ENCODE assay signal across 13 cellular contexts in the genomic region with DNA sequence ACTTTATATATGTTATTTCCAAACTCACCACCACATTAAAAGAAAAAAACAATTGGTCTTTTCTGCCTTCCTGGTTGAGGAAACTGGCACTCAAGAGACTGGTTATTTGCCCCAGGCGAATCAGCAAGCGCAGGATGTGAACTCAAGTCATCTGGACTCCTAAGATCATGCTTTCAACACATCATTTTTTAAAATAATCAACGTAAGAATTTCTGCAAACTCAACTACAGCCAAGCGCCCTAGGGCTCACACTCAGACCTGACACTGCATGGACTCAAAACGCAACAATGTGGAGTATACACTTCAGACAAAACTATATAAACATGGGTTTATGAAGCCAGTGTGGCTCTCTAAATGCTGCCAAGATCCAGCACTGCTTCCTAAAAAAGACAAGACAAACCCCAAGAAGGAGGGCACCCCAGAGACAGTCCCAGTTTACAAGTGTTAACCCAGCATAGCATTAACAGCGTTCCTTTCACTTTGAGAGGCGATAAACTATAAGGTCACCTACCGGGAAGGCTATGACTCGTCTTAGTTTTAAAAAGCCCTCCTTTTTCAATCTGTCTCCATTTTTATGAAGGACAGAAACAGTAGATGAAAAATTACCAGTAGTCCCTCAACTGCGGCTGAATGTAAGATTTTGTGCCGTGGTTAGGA. TPM values are rescaled to one million over a fixed set of nuclear protein-coding genes. Genes with fewer than 3 reads are reported as not detected.
DNase-seq lines count a peak whose midpoint lies in the region; ATAC-seq and TF ChIP-seq lines count a peak whose summit lies in the region.
"Had no signal": no experiment of that assay in that cellular context is flagged by ENCODE, and none has a peak within 500 bp of the region (broad histone marks: within the 10 kb centered on the region; RNA-seq: fewer than 3 reads in every experiment).

No MANE protein-coding gene starts in this region.

- peak overlapping the region in 1 of 5 donors; percentile 40 for H3K4me3 ChIP-seq in subcutaneous abdominal adipose tissue (ENCODE audit: low read depth in 1 of 5, low read length in 5 of 5)
- no peak overlapping the region for H3K4me3 ChIP-seq in vagina

- H3K4me1 Mint-ChIP-seq in MCF 10A (ENCODE audit: insufficient read depth, unreplicated experiment) = peaks cover 27% of the 10 kb centered on the region
- H3K4me1 Mint-ChIP-seq: stimulated activated naive B cell treated with anti-CD40 and anti-IgM and Interleukin-4, amounts not matched to agents 10 μg/mL and 1 μg/mL and 100 μg/mL, for 72 hours had no signal

- peaks cover 5% of the 10 kb centered on the region for H3K36me3 Mint-ChIP-seq in MCF 10A (ENCODE audit: insufficient read depth, unreplicated experiment)
- H3K36me3 Mint-ChIP-seq: immature natural killer cell; stimulated activated naive B cell treated with anti-CD40 and anti-IgM and Interleukin-4, amounts not matched to agents 10 μg/mL and 1 μg/mL and 100 μg/mL, for 72 hours had no signal

- H3K36me3 ChIP-seq in subcutaneous abdominal adipose tissue (ENCODE audit: control insufficient read depth in 5 of 5, insufficient read depth in 5 of 5, low read length in 5 of 5) (no peaks in the 10 kb centered on the region), vagina (no peaks in the 10 kb centered on the region)

- H3K27ac ChIP-seq in subcutaneous abdominal adipose tissue (ENCODE audit: low read depth, low read length) (peak overlapping the region; percentile 4), vagina (no peak overlapping the region)
- H3K27ac ChIP-seq: HL-60 had no signal

- H3K27me3 Mint-ChIP-seq in MCF 10A (ENCODE audit: insufficient read depth, unreplicated experiment) = no peaks in the 10 kb centered on the region
- H3K27me3 Mint-ChIP-seq: stimulated activated naive B cell treated with anti-CD40 and anti-IgM and Interleukin-4, amounts not matched to agents 10 μg/mL and 1 μg/mL and 100 μg/mL, for 72 hours had no signal

- POLR2A ChIA-PET in MCF 10A (lab: Yijun Ruan, JAX) = interaction anchor here (0.9 to 2.3 kb wide), 3 partner anchors 18 to 36 kb away, joined by 3 to 14 read pairs (median 7); no protein-coding TSS in a partner anchor

- intact Hi-C loops in MCF 10A (cut with micrococcal nuclease) = loop anchor here (2.0 to 5.0 kb wide), 2 partner anchors 37 to 46 kb away; no protein-coding TSS in a partner anchor
- intact Hi-C loops in left ventricle myocardium superior (cut with micrococcal nuclease) = no loop called here
- intact Hi-C loops in vagina (cut with DNase I) = no loop called here

- CTCF ChIA-PET in MCF 10A (lab: Yijun Ruan, JAX) = no interaction called here

- no peak for TF ChIP-seq CTCF in MCF 10A (IDR thresholded peaks at IDR 0.05; ENCODE audit: unreplicated experiment)
- TF ChIP-seq CTCF in vagina (IDR thresholded peaks at IDR 0.05) = no peak

- H3K9me3 Mint-ChIP-seq in MCF 10A (ENCODE audit: unreplicated experiment) = no peaks in the 10 kb centered on the region
- H3K9me3 Mint-ChIP-seq: stimulated activated naive B cell treated with anti-CD40 and anti-IgM and Interleukin-4, amounts not matched to agents 10 μg/mL and 1 μg/mL and 100 μg/mL, for 72 hours; T-helper 2 cell treated with Interferon-gamma antibody and Interleukin-4, amounts not matched to agents 5 μg/mL and 100 μg/mL, for 36 hours had no signal

- H3K27me3 ChIP-seq in subcutaneous abdominal adipose tissue (ENCODE audit: control insufficient read depth in 5 of 5, insufficient read depth in 4 of 5, low read length in 5 of 5) (no peaks in the 10 kb centered on the region), vagina (no peaks in the 10 kb centered on the region)

- peaks cover 0 to 30% (median 0%) of the 10 kb centered on the region in 5 donors for H3K4me1 ChIP-seq in subcutaneous abdominal adipose tissue (ENCODE audit: control insufficient read depth in 5 of 5, insufficient read depth in 5 of 5, low read length in 5 of 5)
- H3K4me1 ChIP-seq in vagina = no peaks in the 10 kb centered on the region

- H3K9me3 ChIP-seq in subcutaneous abdominal adipose tissue (ENCODE audit: control insufficient read depth in 5 of 5, low read length in 5 of 5) (no peaks in the 10 kb centered on the region), vagina (no peaks in the 10 kb centered on the region)

- ATAC-seq in left ventricle myocardium superior = peak; percentile 23
- ATAC-seq: stimulated activated naive B cell treated with anti-CD40 and anti-IgM and Interleukin-4, amounts not matched to agents 10 μg/mL and 1 μg/mL and 100 μg/mL, for 72 hours had no signal

- no peak for TF ChIP-seq POLR2A in vagina (IDR thresholded peaks at IDR 0.05)

- H3K4me3 Mint-ChIP-seq in MCF 10A (ENCODE audit: unreplicated experiment) = peak overlapping the region; percentile 71
- H3K4me3 Mint-ChIP-seq: stimulated activated naive B cell treated with anti-CD40 and anti-IgM and Interleukin-4, amounts not matched to agents 10 μg/mL and 1 μg/mL and 100 μg/mL, for 72 hours; T-helper 2 cell treated with Interferon-gamma antibody and Interleukin-4, amounts not matched to agents 5 μg/mL and 100 μg/mL, for 36 hours had no signal

- H3K27ac Mint-ChIP-seq in MCF 10A (ENCODE audit: low read depth, unreplicated experiment) = peak overlapping the region; percentile 83
- H3K27ac Mint-ChIP-seq: stimulated activated naive B cell treated with anti-CD40 and anti-IgM and Interleukin-4, amounts not matched to agents 10 μg/mL and 1 μg/mL and 100 μg/mL, for 72 hours; T-helper 2 cell treated with Interferon-gamma antibody and Interleukin-4, amounts not matched to agents 5 μg/mL and 100 μg/mL, for 36 hours had no signal

- H3K9ac ChIP-seq in subcutaneous abdominal adipose tissue (ENCODE audit: low read length in 5 of 5) = no peak overlapping the region

- DNase-seq in NCI-H2029 treated with DMSO at 0.1 percent for 48 hours (lab: John Stamatoyannopoulos, UW) (peak; percentile 43), NCI-H2029 (lab: John Stamatoyannopoulos, UW) (no peak), MCF 10A (ENCODE audit: unreplicated experiment) (peak; percentile 98), left ventricle myocardium superior (no peak), DMS114 treated with DMSO at 0.1 percent for 48 hours (lab: John Stamatoyannopoulos, UW; ENCODE audit: unreplicated experiment) (no peak), SHP77 (lab: John Stamatoyannopoulos, UW) (no peak), vagina (ENCODE audit: extremely low spot score in 2 of 2) (no peak)
- DNase-seq: activated CD8-positive, alpha-beta memory T cell treated with anti-CD3 and anti-CD28 coated beads, Interleukin-2, amount 50 U/mL, for 48 hours; immature natural killer cell; stimulated activated naive B cell treated with anti-CD40 and anti-IgM and Interleukin-4, amounts not matched to agents 10 μg/mL and 1 μg/mL and 100 μg/mL, for 72 hours had no signal

- BruUV-seq in MCF 10A (replicated peaks; lab: Mats Ljungman, UMichigan) = no TSS peak

RNA-seq across cellular contexts. Expression of a gene that starts 54.9 kb away (rescaled TPM):
- 15.2 and 18.3 TPM in 2 replicates for total RNA-seq in MCF 10A (2022)
- total RNA-seq in left ventricle myocardium superior = 127 TPM
- total RNA-seq in vagina = 48.9 TPM

Comparison
In these comparisons a context has a peak if more than half of its experiments do, and no peak if none do; other contexts are left out.
1. DNase-seq: peak in NCI-H2029 treated with DMSO at 0.1 percent for 48 hours (single experiment) and MCF 10A (single experiment); none in NCI-H2029 (single experiment), left ventricle myocardium superior (single experiment), DMS114 treated with DMSO at 0.1 percent for 48 hours (single experiment), SHP77 (0 of 2) and vagina (0 of 2).